ENCODE assay signal across 23 cellular contexts in the genomic region with DNA sequence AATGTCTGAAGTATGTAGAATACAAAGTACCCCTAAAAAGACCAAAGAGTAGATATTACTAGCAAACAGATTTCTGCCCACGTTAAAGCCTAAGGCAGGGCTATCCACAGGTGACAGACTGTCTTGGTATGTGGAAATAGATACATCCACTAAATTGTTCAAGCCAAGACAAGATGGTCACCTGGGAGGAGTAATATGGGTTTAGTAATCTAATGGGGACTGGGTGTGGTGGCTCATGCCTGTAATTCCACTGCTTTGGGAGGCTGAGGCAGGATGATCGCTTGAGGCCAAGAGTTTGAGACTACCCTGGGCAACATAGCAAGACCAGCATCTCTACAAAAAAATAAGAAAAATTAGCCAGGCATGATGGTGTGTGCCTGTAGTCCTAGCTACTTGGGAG.
"Had no signal": no experiment of that assay in that cellular context is flagged by ENCODE, and none has a peak within 500 bp of the region (broad histone marks: within the 10 kb centered on the region; RNA-seq: fewer than 3 reads in every experiment).

No MANE protein-coding gene starts in this region.

- H3K27ac Mint-ChIP-seq: activated naive CD8-positive, alpha-beta T cell treated with anti-CD3 and anti-CD28 coated beads, Interleukin-2, amount 50 U/mL, for 24 hours; activated T-helper 17 cell treated with anti-CD3 and anti-CD28 coated beads, Interleukin-2, amount 50 U/mL, for 72 hours; memory B cell; natural killer cell; progenitor cell of endocrine pancreas had no signal

- ATAC-seq: activated naive CD8-positive, alpha-beta T cell treated with anti-CD3 and anti-CD28 coated beads, Interleukin-2, amount 50 U/mL, for 24 hours; activated T-helper 17 cell treated with anti-CD3 and anti-CD28 coated beads, Interleukin-2, amount 50 U/mL, for 72 hours; mucosa of descending colon; natural killer cell had no signal

- H3K9me3 ChIP-seq: ascending aorta, esophagus muscularis mucosa, left ventricle myocardium inferior, mucosa of descending colon, right atrium auricular region, upper lobe of right lung had no signal

- H3K4me3 ChIP-seq: ascending aorta, dorsolateral prefrontal cortex, esophagus muscularis mucosa, left ventricle myocardium inferior, mucosa of descending colon, right atrium auricular region, upper lobe of right lung had no signal

- H3K4me1 ChIP-seq: ascending aorta, upper lobe of right lung had no signal

- H3K9me3 Mint-ChIP-seq: activated naive CD8-positive, alpha-beta T cell treated with anti-CD3 and anti-CD28 coated beads, Interleukin-2, amount 50 U/mL, for 24 hours; activated T-helper 17 cell treated with anti-CD3 and anti-CD28 coated beads, Interleukin-2, amount 50 U/mL, for 72 hours; memory B cell; natural killer cell had no signal

- H3K27me3 Mint-ChIP-seq: activated naive CD8-positive, alpha-beta T cell treated with anti-CD3 and anti-CD28 coated beads, Interleukin-2, amount 50 U/mL, for 24 hours; activated T-helper 17 cell treated with anti-CD3 and anti-CD28 coated beads, Interleukin-2, amount 50 U/mL, for 72 hours; memory B cell; progenitor cell of endocrine pancreas had no signal

- H3K4me3 Mint-ChIP-seq: activated naive CD8-positive, alpha-beta T cell treated with anti-CD3 and anti-CD28 coated beads, Interleukin-2, amount 50 U/mL, for 24 hours; activated T-helper 17 cell treated with anti-CD3 and anti-CD28 coated beads, Interleukin-2, amount 50 U/mL, for 72 hours; memory B cell; natural killer cell had no signal

- H3K36me3 Mint-ChIP-seq: natural killer cell had no signal

- H3K36me3 ChIP-seq: ascending aorta, esophagus muscularis mucosa, right atrium auricular region had no signal

- DNase-seq: activated CD4-positive, alpha-beta T cell treated with anti-CD3 and anti-CD28 coated beads, Interleukin-2, amount 50 U/mL, for 4 hours; activated CD4-positive, CD25-positive, alpha-beta regulatory T cell treated with anti-CD3 and anti-CD28 coated beads, Interleukin-2, amount 50 U/mL, for 72 hours; activated naive CD4-positive, alpha-beta T cell treated with Interleukin-2 at 50 U/mL for 16 hours; activated naive CD8-positive, alpha-beta T cell treated with anti-CD3 and anti-CD28 coated beads, Interleukin-2, amount 50 U/mL, for 24 hours; dorsolateral prefrontal cortex; glutamatergic neuron; hypothalamus; left ventricle myocardium inferior; mucosa of descending colon; natural killer cell; stimulated activated CD4-positive, alpha-beta T cell treated with anti-CD3 and anti-CD28 coated beads, Interleukin-15, amount 100 ng/mL, for 24 hours; stimulated activated CD4-positive, alpha-beta T cell treated with anti-CD3 and anti-CD28 coated beads, Interleukin-4, amount 100 ng/mL, for 1 hour; stimulated activated naive CD4-positive, alpha-beta T cell; substantia nigra; T-helper 1 cell; T1000; upper lobe of right lung had no signal

- H3K27me3 ChIP-seq: ascending aorta, dorsolateral prefrontal cortex, esophagus muscularis mucosa, right atrium auricular region, upper lobe of right lung had no signal

- H3K27ac ChIP-seq: ascending aorta, dorsolateral prefrontal cortex, esophagus muscularis mucosa, left ventricle myocardium inferior, right atrium auricular region, upper lobe of right lung had no signal
